Comparison of ENCODE assay signal across 23 cellular contexts in genomic region chr2:195270466-195270865, GRCh38.
"Had no signal": no experiment of that assay in that cellular context is flagged by ENCODE, and none has a peak within 500 bp of the region (broad histone marks: within the 10 kb centered on the region; RNA-seq: fewer than 3 reads in every experiment).

No MANE protein-coding gene starts in this region.

- H3K9me3 Mint-ChIP-seq: central memory CD8-positive, alpha-beta T cell; effector memory CD8-positive, alpha-beta T cell had no signal

- H3K9me3 ChIP-seq: esophagus squamous epithelium, lower lobe of right lung, neutrophil, psoas muscle, thoracic aorta, transverse colon had no signal

- H3K36me3 ChIP-seq: esophagus squamous epithelium, lower lobe of right lung, neutrophil, stomach, thoracic aorta, transverse colon had no signal

- H3K27me3 ChIP-seq: esophagus squamous epithelium, foreskin keratinocyte, neutrophil, stomach, transverse colon had no signal

- H3K36me3 Mint-ChIP-seq: memory B cell, naive B cell had no signal

- H3K4me3 Mint-ChIP-seq: central memory CD8-positive, alpha-beta T cell; effector memory CD8-positive, alpha-beta T cell; memory B cell; naive B cell; nephron progenitor cell had no signal

- H3K4me1 Mint-ChIP-seq: central memory CD8-positive, alpha-beta T cell; memory B cell; naive B cell; nephron progenitor cell had no signal

- ATAC-seq: effector memory CD8-positive, alpha-beta T cell; foreskin keratinocyte; left lobe of liver; lower lobe of right lung; psoas muscle; sciatic nerve had no signal

- H3K4me3 ChIP-seq: esophagus squamous epithelium, lower lobe of right lung, psoas muscle, skin epidermis, stomach, thoracic aorta, transverse colon had no signal

- H3K27ac ChIP-seq: esophagus squamous epithelium, foreskin keratinocyte, lower lobe of right lung, neutrophil, psoas muscle, skin epidermis, stomach, thoracic aorta, transverse colon had no signal

- H3K4me1 ChIP-seq: esophagus squamous epithelium, foreskin keratinocyte, lower lobe of right lung, psoas muscle, stomach, transverse colon had no signal

- H3K27ac Mint-ChIP-seq: effector memory CD8-positive, alpha-beta T cell; memory B cell; naive B cell; nephron progenitor cell had no signal

- DNase-seq: cortex of kidney; effector memory CD8-positive, alpha-beta T cell; esophagus squamous epithelium; foreskin keratinocyte; islet precursor cell; lower lobe of right lung; midbrain; naive B cell; nephron progenitor cell; psoas muscle; retina; stimulated activated CD4-positive, alpha-beta T cell treated with anti-CD3 and anti-CD28 coated beads, Interleukin-12 subunit alpha, Interleukin-12 subunit beta, amount 100 ng/mL, for 4 hours; stimulated activated naive CD4-positive, alpha-beta T cell; stomach; substantia nigra; transverse colon had no signal
